Comparison of ENCODE assay signal across 23 cellular contexts in the genomic region with DNA sequence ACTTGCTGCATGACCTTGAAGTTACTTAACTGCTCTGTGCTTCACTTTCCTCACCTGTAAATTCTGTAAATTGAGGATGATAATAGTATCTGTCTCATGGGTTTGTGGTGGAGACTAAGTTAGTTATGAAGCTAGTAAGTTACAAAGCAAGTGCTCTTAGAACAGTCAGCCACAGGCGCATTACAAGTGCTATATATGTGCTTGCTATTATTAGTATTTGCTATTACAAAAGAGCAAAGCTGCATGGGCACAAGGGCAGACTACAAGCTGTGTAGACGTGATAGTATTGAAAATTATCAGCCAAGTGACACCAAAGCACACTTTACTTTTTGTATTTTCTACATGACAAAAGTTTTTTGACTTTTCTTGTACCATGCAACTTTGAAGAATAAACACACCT.
DNase-seq lines count a peak whose midpoint lies in the region; ATAC-seq, FAIRE-seq and TF ChIP-seq lines count a peak whose summit lies in the region.
"Had no signal": no experiment of that assay in that cellular context is flagged by ENCODE, and none has a peak within 500 bp of the region (broad histone marks: within the 10 kb centered on the region; RNA-seq: fewer than 3 reads in every experiment).

No MANE protein-coding gene starts in this region.

- no peak for TF ChIP-seq POLR2A in heart left ventricle (IDR thresholded peaks at IDR 0.05)

- H3K4me3 ChIP-seq in right atrium auricular region, result no peak overlapping the region
- H3K4me3 ChIP-seq in heart left ventricle, result no peak overlapping the region
- no peak overlapping the region for H3K4me3 ChIP-seq in psoas muscle
- H3K4me3 ChIP-seq: BLaER1, GM12878, GM23248 had no signal

- intact Hi-C loops in Right ventricle myocardium inferior (cut with DNase I) (loop anchor here (5.0 to 10.0 kb wide), 2 partner anchors 103 to 190 kb away; no protein-coding TSS in a partner anchor), heart left ventricle (cut with DNase I) (loop anchor here in 1 of 10 donors (2.0 kb wide), 1 partner anchor 100 kb away; no protein-coding TSS in a partner anchor), left ventricle myocardium superior (cut with micrococcal nuclease) (no loop called here), psoas muscle (cut with DNase I) (no loop called here)

- no peaks in the 10 kb centered on the region for H3K9me3 ChIP-seq in right atrium auricular region
- no peaks in the 10 kb centered on the region for H3K9me3 ChIP-seq in heart left ventricle
- H3K9me3 ChIP-seq in psoas muscle, result no peaks in the 10 kb centered on the region
- H3K9me3 ChIP-seq: BLaER1, Caco-2 had no signal

- TF ChIP-seq CTCF in right atrium auricular region (IDR thresholded peaks at IDR 0.05), result no peak
- no peak for TF ChIP-seq CTCF in heart left ventricle (IDR thresholded peaks at IDR 0.05)
- TF ChIP-seq CTCF in psoas muscle (IDR thresholded peaks at IDR 0.05), result no peak

- no peak for FAIRE-seq in HTR-8/SVneo (lab: Jason Lieb, UNC)
- FAIRE-seq: A204.1, GM12878, GM19239 had no signal

- DNase-seq in Right ventricle myocardium inferior (ENCODE audit: missing footprints) (no peak), right atrium auricular region (ENCODE audit: low spot score) (no peak), heart left ventricle (no peak), left ventricle myocardium superior (no peak), psoas muscle (no peak), HTR-8/SVneo (ENCODE audit: insufficient read length, low spot score) (no peak)
- DNase-seq in effector CD4-positive, alpha-beta T cell, result no peak
- DNase-seq in stimulated activated CD4-positive, alpha-beta T cell treated with anti-CD3 and anti-CD28 coated beads, Interleukin-4, amount 100 ng/mL, for 24 hours, result no peak
- DNase-seq: Caco-2; CD4-positive, CD25-positive, alpha-beta regulatory T cell; CD8-positive, alpha-beta T cell; DMS153; DND-41; GDM1; GM23248; H9 had no signal

- ATAC-seq in Right ventricle myocardium inferior, result peak; percentile 62
- ATAC-seq in heart left ventricle, result peak; percentile 76 to 91 (median 86)
- ATAC-seq in left ventricle myocardium superior, result peak; percentile 89
- peak; percentile 48 to 82 (median 72) for ATAC-seq in psoas muscle
- ATAC-seq: CD8-positive, alpha-beta T cell; GM12878; HCT116 had no signal

- H3K27ac ChIP-seq in right atrium auricular region (no peak overlapping the region), heart left ventricle (peak overlapping the region in 1 of 12 donors; percentile 30), psoas muscle (no peak overlapping the region)
- H3K27ac ChIP-seq: 22Rv1, BLaER1, C4-2B, GM23248 had no signal

- H3K36me3 ChIP-seq in right atrium auricular region, result no peaks in the 10 kb centered on the region
- H3K36me3 ChIP-seq in heart left ventricle, result no peaks in the 10 kb centered on the region
- no peaks in the 10 kb centered on the region for H3K36me3 ChIP-seq in psoas muscle (ENCODE audit: insufficient read depth in 1 of 2, low read depth in 1 of 2)
- H3K36me3 ChIP-seq: BLaER1 had no signal

- H3K4me1 ChIP-seq in right atrium auricular region, result peaks cover 0 to 20% of the 10 kb centered on the region in 2 donors
- H3K4me1 ChIP-seq in heart left ventricle, result peaks cover 0 to 16% (median 2%) of the 10 kb centered on the region in 12 donors
- H3K4me1 ChIP-seq in psoas muscle, result no peaks in the 10 kb centered on the region
- H3K4me1 ChIP-seq: BLaER1, Caco-2 had no signal

- 32 to 55% (median 40%) methylated on average over 2 of the region's 2 CpGs for WGBS in heart left ventricle, 4 donors
- WGBS in psoas muscle, 3 donors, result 36 to 51% (median 46%) methylated on average over 2 of the region's 2 CpGs

- H3K27me3 ChIP-seq in right atrium auricular region (no peaks in the 10 kb centered on the region), heart left ventricle (no peaks in the 10 kb centered on the region), psoas muscle (ENCODE audit: insufficient read depth in 3 of 3, low read length in 2 of 3) (no peaks in the 10 kb centered on the region)
- H3K27me3 ChIP-seq: BLaER1 had no signal
